ENCODE assay signal across 28 cellular contexts in the genomic region with DNA sequence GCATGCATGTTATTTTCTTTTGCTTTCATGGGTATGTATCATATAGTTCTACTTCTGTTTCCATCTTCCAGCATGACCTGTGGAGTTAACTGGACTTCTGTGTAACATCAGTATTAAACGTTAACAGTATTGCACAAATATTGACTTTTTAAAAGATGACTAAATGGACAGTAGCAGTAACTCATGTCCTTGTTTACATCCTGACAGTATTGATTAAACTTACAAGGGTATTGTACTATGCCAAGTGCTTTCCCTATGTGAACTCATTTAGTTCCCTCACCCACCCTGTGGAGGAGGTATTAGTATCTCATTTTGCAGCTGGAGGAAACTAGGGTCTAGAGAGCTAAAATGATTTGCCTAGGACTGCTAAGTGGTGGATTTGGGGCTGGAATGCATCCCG.
"Had no signal": no experiment of that assay in that cellular context is flagged by ENCODE, and none has a peak within 500 bp of the region (broad histone marks: within the 10 kb centered on the region; RNA-seq: fewer than 3 reads in every experiment).

No MANE protein-coding gene starts in this region.

- FAIRE-seq: small intestine, urothelium cell line had no signal

- H3K9me3 ChIP-seq: ovary, psoas muscle, right lobe of liver, sigmoid colon, thoracic aorta, thyroid gland, upper lobe of left lung, vagina had no signal

- H3K9me3 Mint-ChIP-seq: nephron, neural progenitor cell had no signal

- H3K27me3 Mint-ChIP-seq: progenitor cell of endocrine pancreas; stimulated activated naive B cell treated with anti-CD40 and anti-IgM and Interleukin-4, amounts not matched to agents 10 μg/mL and 1 μg/mL and 100 μg/mL, for 72 hours had no signal

- H3K4me1 ChIP-seq: neural progenitor cell, parathyroid adenoma, psoas muscle, right lobe of liver, sigmoid colon, stomach, thyroid gland, tibial nerve, upper lobe of left lung, vagina had no signal

- H3K36me3 ChIP-seq: neural progenitor cell, ovary, right lobe of liver, sigmoid colon, stomach, thoracic aorta, thyroid gland, tibial nerve, upper lobe of left lung, vagina had no signal

- DNase-seq: occipital lobe; ovary; posterior cingulate gyrus; psoas muscle; right cardiac atrium; right lobe of liver; sigmoid colon; small intestine; stimulated activated CD4-positive, alpha-beta T cell treated with anti-CD3 and anti-CD28 coated beads, Interleukin-15, amount 100 ng/mL, for 24 hours; stimulated activated CD4-positive, alpha-beta T cell treated with anti-CD3 and anti-CD28 coated beads, Interleukin-2, amount 100 ng/mL, for 24 hours; stimulated activated CD4-positive, alpha-beta T cell treated with anti-CD3 and anti-CD28 coated beads, Interleukin-2, amount 100 ng/mL, for 48 hours; stimulated activated CD4-positive, alpha-beta T cell treated with anti-CD3 and anti-CD28 coated beads, Interleukin-4, amount 100 ng/mL, for 24 hours; stimulated activated naive B cell treated with anti-CD40 and anti-IgM and Interleukin-4, amounts not matched to agents 10 μg/mL and 1 μg/mL and 100 μg/mL, for 72 hours; stimulated activated naive CD4-positive, alpha-beta T cell treated with Interleukin-2 at 50 U/mL for 16 hours; stomach; thyroid gland; trophoblast cell; upper lobe of left lung had no signal

- H3K4me3 Mint-ChIP-seq: nephron; neural progenitor cell; stimulated activated effector memory CD8-positive, alpha-beta T cell treated with anti-CD3 and anti-CD28 coated beads, Interleukin-12 subunit alpha, Interleukin-12 subunit beta, amount 100 ng/mL, for 72 hours; stimulated activated naive B cell treated with anti-CD40 and anti-IgM and Interleukin-4, amounts not matched to agents 10 μg/mL and 1 μg/mL and 100 μg/mL, for 72 hours; stimulated activated naive CD8-positive, alpha-beta T cell treated with anti-CD3 and anti-CD28 coated beads, Interleukin-15, Interleukin-2, amounts not matched to agents 100 ng/mL and 50 ng/mL, for 24 hours had no signal

- H3K27me3 ChIP-seq: neural progenitor cell, ovary, right lobe of liver, sigmoid colon, stomach, thyroid gland, tibial nerve, upper lobe of left lung, vagina had no signal

- ATAC-seq: psoas muscle; right cardiac atrium; stimulated activated effector memory CD8-positive, alpha-beta T cell treated with anti-CD3 and anti-CD28 coated beads, Interleukin-12 subunit alpha, Interleukin-12 subunit beta, amount 100 ng/mL, for 72 hours; stimulated activated naive B cell treated with anti-CD40 and anti-IgM and Interleukin-4, amounts not matched to agents 10 μg/mL and 1 μg/mL and 100 μg/mL, for 72 hours had no signal

- H3K4me3 ChIP-seq: neural progenitor cell, ovary, psoas muscle, right lobe of liver, sigmoid colon, stomach, thoracic aorta, thyroid gland, tibial nerve, upper lobe of left lung, vagina had no signal

- H3K27ac ChIP-seq: neural progenitor cell, ovary, parathyroid adenoma, psoas muscle, right lobe of liver, sigmoid colon, stomach, thoracic aorta, thyroid gland, tibial nerve, upper lobe of left lung, vagina had no signal

- H3K27ac Mint-ChIP-seq: nephron; neural progenitor cell; progenitor cell of endocrine pancreas; stimulated activated effector memory CD8-positive, alpha-beta T cell treated with anti-CD3 and anti-CD28 coated beads, Interleukin-12 subunit alpha, Interleukin-12 subunit beta, amount 100 ng/mL, for 72 hours; stimulated activated naive B cell treated with anti-CD40 and anti-IgM and Interleukin-4, amounts not matched to agents 10 μg/mL and 1 μg/mL and 100 μg/mL, for 72 hours; stimulated activated naive CD8-positive, alpha-beta T cell treated with anti-CD3 and anti-CD28 coated beads, Interleukin-15, Interleukin-2, amounts not matched to agents 100 ng/mL and 50 ng/mL, for 24 hours had no signal

- H3K4me1 Mint-ChIP-seq: stimulated activated effector memory CD8-positive, alpha-beta T cell treated with anti-CD3 and anti-CD28 coated beads, Interleukin-12 subunit alpha, Interleukin-12 subunit beta, amount 100 ng/mL, for 72 hours; stimulated activated naive B cell treated with anti-CD40 and anti-IgM and Interleukin-4, amounts not matched to agents 10 μg/mL and 1 μg/mL and 100 μg/mL, for 72 hours had no signal

- H3K36me3 Mint-ChIP-seq: neural progenitor cell; stimulated activated effector memory CD8-positive, alpha-beta T cell treated with anti-CD3 and anti-CD28 coated beads, Interleukin-12 subunit alpha, Interleukin-12 subunit beta, amount 100 ng/mL, for 72 hours had no signal
